ENCODE assay signal across 8 cellular contexts in genomic region chr19:35545001-35545854, GRCh38. TPM values are rescaled to one million over a fixed set of nuclear protein-coding genes. Genes with fewer than 3 reads are reported as not detected.
DNase-seq lines count a peak whose midpoint lies in the region; ATAC-seq and TF ChIP-seq lines count a peak whose summit lies in the region.

TMEM147 (plus strand) TSS chr19:35545626; CDS start chr19:35545740, 114 bp downstream.

- no peaks in the 10 kb centered on the region for H3K9me3 Mint-ChIP-seq in naive thymus-derived CD8-positive, alpha-beta T cell
- no peaks in the 10 kb centered on the region for H3K9me3 Mint-ChIP-seq in stimulated activated naive B cell treated with anti-CD40 and anti-IgM and Interleukin-4, amounts not matched to agents 10 μg/mL and 1 μg/mL and 100 μg/mL, for 72 hours

- H3K36me3 Mint-ChIP-seq in naive thymus-derived CD8-positive, alpha-beta T cell, result peaks cover 0 to 10% (median 0%) of the 10 kb centered on the region in 3 donors
- peaks cover 30 to 47% of the 10 kb centered on the region in 2 donors for H3K36me3 Mint-ChIP-seq in stimulated activated naive B cell treated with anti-CD40 and anti-IgM and Interleukin-4, amounts not matched to agents 10 μg/mL and 1 μg/mL and 100 μg/mL, for 72 hours

- peaks cover 14% of the 10 kb centered on the region for H3K4me1 ChIP-seq in KMS-11 (ENCODE audit: low read depth, poor library complexity, severe bottlenecking)
- H3K4me1 ChIP-seq in fibroblast of lung (ENCODE audit: control insufficient read depth, extremely low read depth, insufficient read depth, low read length), result peaks cover 5% of the 10 kb centered on the region

- peak within 1 kb of the TSS; percentile 55 for H3K4me3 ChIP-seq in KMS-11 (IDR thresholded peaks at IDR 0.05; ENCODE audit: insufficient read depth, low read depth, low read length)
- peak within 1 kb of the TSS; percentile 71 to 91 (median 74) for H3K4me3 ChIP-seq in fibroblast of lung (replicated peaks in 1 of 4; ENCODE audit: control extremely low read depth in 1 of 4, insufficient read depth in 1 of 4, low read depth in 3 of 4, low read length in 4 of 4)

- H4K20me1 ChIP-seq in KMS-11 (ENCODE audit: insufficient read depth), result no peaks in the 10 kb centered on the region
- no peaks in the 10 kb centered on the region for H4K20me1 ChIP-seq in fibroblast of lung (ENCODE audit: control insufficient read depth, extremely low read depth, insufficient read depth, low read length)

- TF ChIP-seq CTCF in KMS-11 (conservative IDR thresholded peaks at IDR 0.05; ENCODE audit: low read depth, low read length) (no peak), fibroblast of lung (conservative IDR thresholded peaks at IDR 0.05 in 1 of 2, IDR thresholded peaks at IDR 0.05 in 1 of 2; ENCODE audit: low read depth in 1 of 2, low read length in 2 of 2) (no peak)

- H3K79me2 ChIP-seq in KMS-11 (ENCODE audit: insufficient read depth, low read depth) (no peaks in the 10 kb centered on the region), fibroblast of lung (ENCODE audit: control insufficient read depth, insufficient read depth, low read length) (peaks cover 18% of the 10 kb centered on the region)

- POLR2A ChIA-PET in naive thymus-derived CD8-positive, alpha-beta T cell (lab: Charles Lee), result interaction anchor here (0.6 kb wide), 1 partner anchor 1243 kb away, joined by 4 read pairs; no protein-coding TSS in a partner anchor

- no peaks in the 10 kb centered on the region for H3K27me3 Mint-ChIP-seq in naive thymus-derived CD8-positive, alpha-beta T cell
- H3K27me3 Mint-ChIP-seq in stimulated activated naive B cell treated with anti-CD40 and anti-IgM and Interleukin-4, amounts not matched to agents 10 μg/mL and 1 μg/mL and 100 μg/mL, for 72 hours, result no peaks in the 10 kb centered on the region

- H2AFZ ChIP-seq in KMS-11 (ENCODE audit: low read depth), result peak within 1 kb of the TSS; percentile 95
- peak within 1 kb of the TSS; percentile 77 for H2AFZ ChIP-seq in fibroblast of lung (ENCODE audit: low read length)

- H3K4me2 ChIP-seq in KMS-11 (peak within 1 kb of the TSS; percentile 91), fibroblast of lung (ENCODE audit: extremely low read depth, insufficient read depth, low read length) (peak within 1 kb of the TSS; percentile 83)

- H3K4me3 Mint-ChIP-seq in naive thymus-derived CD8-positive, alpha-beta T cell, result peak within 1 kb of the TSS; percentile 76 to 93 (median 90)
- H3K4me3 Mint-ChIP-seq in stimulated activated naive B cell treated with anti-CD40 and anti-IgM and Interleukin-4, amounts not matched to agents 10 μg/mL and 1 μg/mL and 100 μg/mL, for 72 hours, result peak within 1 kb of the TSS; percentile 93 to 100

- peak; percentile 66 for ATAC-seq in GM21619 (IDR thresholded peaks at IDR 0.05; ENCODE audit: unreplicated experiment)
- ATAC-seq in naive thymus-derived CD8-positive, alpha-beta T cell, result peak; percentile 87 to 89
- ATAC-seq in stimulated activated naive B cell treated with anti-CD40 and anti-IgM and Interleukin-4, amounts not matched to agents 10 μg/mL and 1 μg/mL and 100 μg/mL, for 72 hours (replicated peaks), result peak; percentile 89 to 93

- H3K9ac ChIP-seq in KMS-11 (peak within 1 kb of the TSS; percentile 94), fibroblast of lung (ENCODE audit: insufficient read depth, low read length) (peak within 1 kb of the TSS; percentile 97)

- H3K27me3 ChIP-seq in KMS-11 (ENCODE audit: insufficient read depth, low read depth) (no peaks in the 10 kb centered on the region), fibroblast of lung (ENCODE audit: control insufficient read depth, insufficient read depth, low read length) (no peaks in the 10 kb centered on the region)

- H3K27ac Mint-ChIP-seq in naive thymus-derived CD8-positive, alpha-beta T cell, result peak within 1 kb of the TSS; percentile 83 to 97 (median 93)
- peak within 1 kb of the TSS; percentile 98 for H3K27ac Mint-ChIP-seq in stimulated activated naive B cell treated with anti-CD40 and anti-IgM and Interleukin-4, amounts not matched to agents 10 μg/mL and 1 μg/mL and 100 μg/mL, for 72 hours

- H3K4me1 Mint-ChIP-seq in naive thymus-derived CD8-positive, alpha-beta T cell, result peaks cover 22 to 45% (median 34%) of the 10 kb centered on the region in 4 donors
- peaks cover 38 to 63% of the 10 kb centered on the region in 2 donors for H3K4me1 Mint-ChIP-seq in stimulated activated naive B cell treated with anti-CD40 and anti-IgM and Interleukin-4, amounts not matched to agents 10 μg/mL and 1 μg/mL and 100 μg/mL, for 72 hours

- H3K36me3 ChIP-seq in KMS-11 (ENCODE audit: insufficient read depth) (no peaks in the 10 kb centered on the region), fibroblast of lung (ENCODE audit: control insufficient read depth, insufficient read depth, low read length) (peaks cover 1% of the 10 kb centered on the region)

- DNase-seq in DMS114 treated with DMSO at 0.1 percent for 48 hours (lab: John Stamatoyannopoulos, UW; ENCODE audit: unreplicated experiment), result peak; percentile 79
- peak; percentile 92 for DNase-seq in RKO (ENCODE audit: low spot score)
- DNase-seq in activated T-helper 1 cell treated with anti-CD3 and anti-CD28 coated beads, Interleukin-2, amount 50 U/mL, for 16 hours (ENCODE audit: low read depth in 1 of 2, low spot score in 1 of 2), result peak; percentile 57 to 66
- peak; percentile 84 to 87 for DNase-seq in fibroblast of lung (ENCODE audit: low read depth in 2 of 2)
- peak; percentile 56 to 87 (median 74) for DNase-seq in naive thymus-derived CD8-positive, alpha-beta T cell
- DNase-seq in stimulated activated naive B cell treated with anti-CD40 and anti-IgM and Interleukin-4, amounts not matched to agents 10 μg/mL and 1 μg/mL and 100 μg/mL, for 72 hours, result peak; percentile 84

- H3K27ac ChIP-seq in KMS-11, result peak within 1 kb of the TSS; percentile 61
- H3K27ac ChIP-seq in fibroblast of lung (ENCODE audit: insufficient read depth, low read length), result peak within 1 kb of the TSS; percentile 86

- no peaks in the 10 kb centered on the region for H3K9me3 ChIP-seq in fibroblast of lung (ENCODE audit: control insufficient read depth, insufficient read depth, low read depth, low read length)

RNA-seq across cellular contexts. Expression of gene TMEM147, which starts in this region (rescaled TPM):
- 79.6 and 95.3 TPM in 2 replicates for total RNA-seq in fibroblast of lung
- polyA plus RNA-seq in fibroblast of lung, result 72.4 and 76.2 TPM in 2 replicates
- polyA plus RNA-seq in fibroblast of lung (2012), result 97.1 and 104 TPM in 2 replicates
- 209 and 249 TPM in 2 replicates for polyA minus RNA-seq in fibroblast of lung (ENCODE audit: low replicate concordance)
- 10 to 100 TPM; 31.1 to 34.3 TPM for total RNA-seq in naive thymus-derived CD8-positive, alpha-beta T cell
- 100 to 1,000 TPM; 151 to 159 (median 157) TPM for polyA plus RNA-seq in naive thymus-derived CD8-positive, alpha-beta T cell

Comparison
In these comparisons a context has a peak if more than half of its experiments do, and no peak if none do; other contexts are left out.
1. Peak in every context shown above with its lines: DNase-seq, ATAC-seq, H3K4me3 ChIP-seq and H3K27ac ChIP-seq.